ENCODE assay signal across 1 cellular context in the genomic region with DNA sequence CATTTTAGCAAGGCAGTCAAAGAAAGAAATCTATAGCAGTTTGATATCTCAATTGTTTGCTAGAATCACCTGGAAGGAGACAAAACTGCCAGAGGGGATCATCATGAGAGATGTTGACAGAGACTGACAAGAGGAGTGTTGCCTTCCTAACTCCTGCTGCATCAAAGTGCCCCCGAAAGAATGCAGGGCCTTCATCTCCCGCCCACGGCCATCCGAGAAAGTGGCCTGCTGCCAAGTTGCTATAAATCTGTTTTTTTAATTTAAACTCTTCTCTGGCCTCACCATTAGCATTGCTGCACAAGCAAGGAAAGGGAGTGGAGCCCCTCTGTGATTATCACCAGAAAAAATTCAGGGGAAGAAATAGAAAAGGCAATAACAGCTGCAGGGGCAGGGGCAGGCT.
TF ChIP-seq lines count a peak whose summit lies in the region.

No MANE protein-coding gene starts in this region.

TF ChIP-seq in GM23338, 12 proteins besides CTCF, POLR2A, EP300 and RAD21 (continued from another document):
- TF ChIP-seq ZNF462 (CRISPR knock-in tag; IDR thresholded peaks at IDR 0.05) = no peak
- no peak for TF ChIP-seq REST (IDR thresholded peaks at IDR 0.05; ENCODE audit: unreplicated experiment)
- TF ChIP-seq EZH2 (IDR thresholded peaks at IDR 0.05; ENCODE audit: low read depth, unreplicated experiment) = no peak
- no peak for TF ChIP-seq CREB1 (CRISPR knock-in tag; IDR thresholded peaks at IDR 0.05; ENCODE audit: low read depth)
- TF ChIP-seq POLR2AphosphoS5 (IDR thresholded peaks at IDR 0.05; ENCODE audit: low read depth) = no peak
